In genomic region chr2:60745330-60745729, GRCh38 we compare ENCODE assay signal across 12 cellular contexts.
"Had no signal": no experiment of that assay in that cellular context is flagged by ENCODE, and none has a peak within 500 bp of the region (broad histone marks: within the 10 kb centered on the region; RNA-seq: fewer than 3 reads in every experiment).

No MANE protein-coding gene starts in this region.

- H3K4me2 ChIP-seq: neural progenitor cell had no signal

- H3K79me2 ChIP-seq: parathyroid adenoma had no signal

- H3K4me1 ChIP-seq: colonic mucosa, foreskin keratinocyte, left lung, parathyroid adenoma had no signal

- H3K4me3 ChIP-seq: cardiac muscle cell, colonic mucosa, left lung, neural progenitor cell, SK-N-MC had no signal

- H3K9me3 ChIP-seq: colonic mucosa, left lung had no signal

- ATAC-seq: foreskin keratinocyte, WTC11 had no signal

- H3K27ac ChIP-seq: cardiac muscle cell, colonic mucosa, foreskin keratinocyte, left lung, neural progenitor cell, parathyroid adenoma, SK-N-MC had no signal

- H2AFZ ChIP-seq: neural progenitor cell, parathyroid adenoma had no signal

- H3K9ac ChIP-seq: neural progenitor cell, parathyroid adenoma had no signal

- H3K27me3 ChIP-seq: cardiac muscle cell, colonic mucosa, foreskin keratinocyte, left lung, neural progenitor cell had no signal

- H3K36me3 ChIP-seq: cardiac muscle cell, colonic mucosa, left lung, neural progenitor cell had no signal

- DNase-seq: activated CD4-positive, alpha-beta T cell treated with anti-CD3 and anti-CD28 coated beads, Interleukin-2, amount 10 ng/mL, durations not matched to agents 24 days and 14 days; colonic mucosa; effector CD4-positive, alpha-beta T cell; foreskin keratinocyte; left lung; small intestine; T1000 had no signal
